Comparison of ENCODE assay signal across 12 cellular contexts in the genomic region with DNA sequence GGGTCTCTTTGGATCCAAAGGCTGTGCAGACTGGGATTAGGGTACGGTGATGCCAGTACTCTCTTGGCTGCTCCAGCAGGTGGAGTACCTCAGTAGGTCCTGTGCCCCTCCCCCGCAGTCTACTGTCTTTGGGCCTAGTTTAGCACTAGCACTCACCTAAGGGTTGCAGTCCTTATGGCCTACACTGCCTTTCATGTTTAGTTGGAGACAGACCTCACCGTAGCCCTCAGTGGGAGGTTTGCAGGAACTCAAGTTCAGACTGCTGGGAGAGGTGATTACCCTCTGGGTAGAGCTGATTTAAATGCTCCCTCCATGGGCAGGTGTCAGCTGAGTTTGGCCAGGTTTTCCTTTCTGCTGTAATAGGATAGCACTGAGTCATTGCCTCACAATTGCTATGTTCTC.
DNase-seq lines count a peak whose midpoint lies in the region; ATAC-seq and TF ChIP-seq lines count a peak whose summit lies in the region.
"Had no signal": no experiment of that assay in that cellular context is flagged by ENCODE, and none has a peak within 500 bp of the region (broad histone marks: within the 10 kb centered on the region; RNA-seq: fewer than 3 reads in every experiment).

No MANE protein-coding gene starts in this region.

- peak; percentile 60; the same call in 1 of the 2 replicates for ATAC-seq in HCT116
- ATAC-seq in PC-3, result peak; percentile 59

- intact Hi-C loops in HCT116 (cut with micrococcal nuclease), result loop anchor here (2.0 kb wide), 1 partner anchor 615 kb away; no protein-coding TSS in a partner anchor
- intact Hi-C loops in PC-3 (cut with micrococcal nuclease), result no loop called here

- TF ChIP-seq RAD21 in HCT116 (IDR thresholded peaks at IDR 0.05; ENCODE audit: low read depth), result peak; percentile 14; the same call in 1 of the 2 replicates

- H3K27me3 ChIP-seq in HCT116 (ENCODE audit: insufficient read depth, low read length) (no peaks in the 10 kb centered on the region), PC-3 (ENCODE audit: low read length) (no peaks in the 10 kb centered on the region), MG63 (no peaks in the 10 kb centered on the region)
- H3K27me3 ChIP-seq: stomach had no signal

- H3K4me3 ChIP-seq in HCT116 (replicated peaks in 1 of 2; ENCODE audit: low read depth in 1 of 2, low read length in 2 of 2), result no peak overlapping the region
- H3K4me3 ChIP-seq in PC-3 (ENCODE audit: low read length), result no peak overlapping the region
- H3K4me3 ChIP-seq in MG63, result no peak overlapping the region
- H3K4me3 ChIP-seq: stomach had no signal

- no peak overlapping the region for H3K27ac ChIP-seq in HCT116 (ENCODE audit: low read depth, low read length)
- no peak overlapping the region for H3K27ac ChIP-seq in PC-3 (ENCODE audit: low read length)
- H3K27ac ChIP-seq: stomach had no signal

- RAD21 ChIA-PET in HCT116 (lab: Charles Lee; ENCODE audit: low non-redundant PET in 1 of 2, low total read pairs in 2 of 2, uncharacterized antibody in 2 of 2, unreplicated experiment in 2 of 2), result no interaction called here

- H4K20me1 ChIP-seq in HCT116 (ENCODE audit: insufficient read depth) (no peaks in the 10 kb centered on the region), PC-3 (ENCODE audit: low read length) (no peaks in the 10 kb centered on the region)

- no peaks in the 10 kb centered on the region for H3K36me3 ChIP-seq in HCT116 (ENCODE audit: control insufficient read depth in 1 of 2, insufficient read depth in 2 of 2, low read length in 2 of 2)
- H3K36me3 ChIP-seq in PC-3 (ENCODE audit: low read depth, low read length), result no peaks in the 10 kb centered on the region
- no peaks in the 10 kb centered on the region for H3K36me3 ChIP-seq in MG63
- H3K36me3 ChIP-seq: stomach had no signal

- no peak for TF ChIP-seq POLR2A in HCT116 (IDR thresholded peaks at IDR 0.05; ENCODE audit: borderline replicate concordance, extremely low read depth, insufficient read depth, insufficient read length)

- H3K79me2 ChIP-seq in HCT116 (ENCODE audit: insufficient read depth, low read length), result no peaks in the 10 kb centered on the region
- no peaks in the 10 kb centered on the region for H3K79me2 ChIP-seq in PC-3 (ENCODE audit: low read length)

- TF ChIP-seq CTCF in HCT116 (IDR thresholded peaks at IDR 0.05 in 2 of 3, conservative IDR thresholded peaks at IDR 0.05 in 1 of 3; ENCODE audit: borderline replicate concordance in 1 of 3, insufficient read depth in 1 of 3, low read depth in 2 of 3, low read length in 2 of 3) (peak in 1 of 3 experiments; percentile 21; a peak in 1 of 6 replicates), PC-3 (conservative IDR thresholded peaks at IDR 0.05; ENCODE audit: low read depth, low read length) (no peak; the same call in 1 of the 2 replicates)

- no TSS peak for BruUV-seq in HCT116 (replicated peaks; lab: Mats Ljungman, UMichigan)
- no TSS peak for BruUV-seq in PC-3 (replicated peaks; lab: Mats Ljungman, UMichigan)

- no peaks in the 10 kb centered on the region for H3F3A ChIP-seq in PC-3 (ENCODE audit: low read length, unreplicated experiment)

- H3K9me2 ChIP-seq in HCT116 (ENCODE audit: insufficient read depth) (no peaks in the 10 kb centered on the region), PC-3 (replicated peaks; ENCODE audit: low read length) (no peaks in the 10 kb centered on the region)

- H3K9ac ChIP-seq in HCT116 (ENCODE audit: low read length) (no peak overlapping the region), PC-3 (ENCODE audit: low read length) (no peak overlapping the region)

- POLR2A ChIA-PET in HCT116 (lab: Charles Lee), result no interaction called here
- POLR2A ChIA-PET in PC-3 (lab: Charles Lee; ENCODE audit: unreplicated experiment), result no interaction called here

- DNase-seq in NCI-H82 (lab: John Stamatoyannopoulos, UW) (peak; percentile 9), NCI-H82 treated with DMSO at 0.1 percent for 48 hours (lab: John Stamatoyannopoulos, UW; ENCODE audit: unreplicated experiment) (no peak), HCT116 (ENCODE audit: low read depth, low spot score) (no peak), PC-3 (peak; percentile 44), iPS DF 19.7 (ENCODE audit: low read depth, low spot score) (peak; percentile 23), MG63 (no peak)
- DNase-seq in stimulated activated naive CD4-positive, alpha-beta T cell treated with Interleukin-2 at 50 U/mL for 16 hours (lab: John Stamatoyannopoulos, UW), result no peak
- no peak for DNase-seq in activated CD8-positive, alpha-beta memory T cell treated with anti-CD3 and anti-CD28 coated beads, Interleukin-2, amount 50 U/mL, for 48 hours
- DNase-seq: activated CD4-positive, CD25-positive, alpha-beta regulatory T cell treated with anti-CD3 and anti-CD28 coated beads, Interleukin-2, amount 50 U/mL, for 72 hours; COR-L47; NCI-H2171; stomach had no signal

- H3K4me2 ChIP-seq in HCT116 (ENCODE audit: low read length) (no peak overlapping the region), PC-3 (ENCODE audit: low read length) (no peak overlapping the region)

- H3K4me1 ChIP-seq in HCT116 (ENCODE audit: control insufficient read depth in 1 of 2, insufficient read depth in 2 of 2, low read length in 2 of 2) (peaks cover 0 to 7% of the 10 kb centered on the region in 2 experiments; a peak in 1 of 4 replicates), PC-3 (ENCODE audit: insufficient read depth, low read length) (no peaks in the 10 kb centered on the region)

- H2AFZ ChIP-seq in HCT116 (ENCODE audit: low read depth, low read length, poor library complexity, severe bottlenecking) (no peak overlapping the region), PC-3 (ENCODE audit: low read length) (no peak overlapping the region)

- CTCF ChIA-PET in HCT116 (lab: Charles Lee) (interaction anchor here (1.0 to 4.1 kb wide), 4 partner anchors 188 to 664 kb away, joined by 3 to 23 read pairs (median 12); no protein-coding TSS in a partner anchor), PC-3 (lab: Charles Lee) (no interaction called here)

- H3K9me3 ChIP-seq in HCT116 (ENCODE audit: control insufficient read depth in 1 of 2, insufficient read depth in 1 of 2, low read depth in 1 of 2, low read length in 2 of 2) (no peaks in the 10 kb centered on the region), PC-3 (ENCODE audit: low read length) (no peaks in the 10 kb centered on the region), MG63 (no peaks in the 10 kb centered on the region; the same call in 1 of the 2 replicates)
- H3K9me3 ChIP-seq: stomach had no signal

TF ChIP-seq in HCT116, 20 proteins besides CTCF, POLR2A, EP300 and RAD21:
- no peak for TF ChIP-seq EGR1 (IDR thresholded peaks at IDR 0.05; ENCODE audit: low read depth)
- no peak for TF ChIP-seq ZNF274 (IDR thresholded peaks at IDR 0.05; ENCODE audit: low read depth, low read length)
- 0 out of 2 replicates have a peak, but pooled peaks have one; percentile 23 for TF ChIP-seq ZFX (IDR thresholded peaks at IDR 0.05)
- TF ChIP-seq TCF7L2 (IDR thresholded peaks at IDR 0.05; ENCODE audit: borderline replicate concordance, extremely low read depth, insufficient read depth, insufficient read length), result no peak

Comparison
In these comparisons a context has a peak if more than half of its experiments do, and no peak if none do; other contexts are left out.
1. DNase-seq: peak in NCI-H82 (single experiment), PC-3 (single experiment) and iPS DF 19.7 (single experiment); none in NCI-H82 treated with DMSO at 0.1 percent for 48 hours (single experiment), HCT116 (single experiment), MG63 (single experiment), stimulated activated naive CD4-positive, alpha-beta T cell treated with Interleukin-2 at 50 U/mL for 16 hours (single experiment) and activated CD8-positive, alpha-beta memory T cell treated with anti-CD3 and anti-CD28 coated beads, Interleukin-2, amount 50 U/mL, for 48 hours (single experiment).